20 cellular contexts compared by ENCODE assay signal in genomic region chr9:4684820-4685219, GRCh38. TPM values are rescaled to one million over a fixed set of nuclear protein-coding genes. Genes with fewer than 3 reads are reported as not detected.
DNase-seq lines count a peak whose midpoint lies in the region; ATAC-seq and TF ChIP-seq lines count a peak whose summit lies in the region.
"Had no signal": no experiment of that assay in that cellular context is flagged by ENCODE, and none has a peak within 500 bp of the region (broad histone marks: within the 10 kb centered on the region; RNA-seq: fewer than 3 reads in every experiment).

No MANE protein-coding gene starts in this region.

- H3K4me3 Mint-ChIP-seq in natural killer cell = no peak overlapping the region
- H3K4me3 Mint-ChIP-seq in natural killer cell treated with Interleukin-12 subunit alpha and Interleukin-12 subunit beta and Interleukin-15 and Interleukin-18, amount 100 ng/mL, for 72 hours = no peak overlapping the region
- no peak overlapping the region for H3K4me3 Mint-ChIP-seq in brain
- peak overlapping the region in 4 of 10 donors; percentile 5 to 46 (median 28) for H3K4me3 Mint-ChIP-seq in naive thymus-derived CD8-positive, alpha-beta T cell
- H3K4me3 Mint-ChIP-seq in stimulated activated naive B cell treated with anti-CD40 and anti-IgM and Interleukin-4, amounts not matched to agents 10 μg/mL and 1 μg/mL and 100 μg/mL, for 72 hours = no peak overlapping the region
- H3K4me3 Mint-ChIP-seq: IgD-negative memory B cell had no signal

- H3K9me3 Mint-ChIP-seq in natural killer cell (no peaks in the 10 kb centered on the region), brain (no peaks in the 10 kb centered on the region)
- no peaks in the 10 kb centered on the region for H3K9me3 Mint-ChIP-seq in natural killer cell treated with Interleukin-12 subunit alpha and Interleukin-12 subunit beta and Interleukin-15 and Interleukin-18, amount 100 ng/mL, for 72 hours
- no peaks in the 10 kb centered on the region for H3K9me3 Mint-ChIP-seq in naive thymus-derived CD8-positive, alpha-beta T cell
- no peaks in the 10 kb centered on the region for H3K9me3 Mint-ChIP-seq in stimulated activated naive B cell treated with anti-CD40 and anti-IgM and Interleukin-4, amounts not matched to agents 10 μg/mL and 1 μg/mL and 100 μg/mL, for 72 hours
- H3K9me3 Mint-ChIP-seq: IgD-negative memory B cell had no signal

- no peak for DNase-seq in natural killer cell
- no peak for DNase-seq in natural killer cell treated with Interleukin-12 subunit alpha and Interleukin-12 subunit beta and Interleukin-15 and Interleukin-18, amount 100 ng/mL, for 72 hours (ENCODE audit: low spot score)
- DNase-seq in naive thymus-derived CD8-positive, alpha-beta T cell = no peak
- DNase-seq in stimulated activated naive B cell treated with anti-CD40 and anti-IgM and Interleukin-4, amounts not matched to agents 10 μg/mL and 1 μg/mL and 100 μg/mL, for 72 hours = no peak
- DNase-seq in NCI-H774 (lab: John Stamatoyannopoulos, UW) = no peak
- DNase-seq: BE2C, Caco-2, DMS 273 treated with DMSO at 0.1 percent for 48 hours, DND-41, Karpas-422, NCI-H1694, NCI-H2081 treated with DMSO at 0.1 percent for 48 hours, NCI-H2171 treated with DMSO at 0.1 percent for 48 hours, NCI-H524 treated with DMSO at 0.1 percent for 48 hours had no signal

- ATAC-seq in natural killer cell (no peak), GM19035 (IDR thresholded peaks at IDR 0.05; ENCODE audit: unreplicated experiment) (no peak)
- ATAC-seq in natural killer cell treated with Interleukin-12 subunit alpha and Interleukin-12 subunit beta and Interleukin-15 and Interleukin-18, amount 100 ng/mL, for 72 hours = no peak
- no peak for ATAC-seq in naive thymus-derived CD8-positive, alpha-beta T cell
- ATAC-seq in stimulated activated naive B cell treated with anti-CD40 and anti-IgM and Interleukin-4, amounts not matched to agents 10 μg/mL and 1 μg/mL and 100 μg/mL, for 72 hours (replicated peaks) = no peak
- ATAC-seq: A549, GM12878, Right ventricle myocardium inferior had no signal

- POLR2A ChIA-PET in naive thymus-derived CD8-positive, alpha-beta T cell (lab: Charles Lee) = no interaction called here

- H3K27me3 Mint-ChIP-seq in natural killer cell (ENCODE audit: low read depth in 2 of 2) (no peaks in the 10 kb centered on the region), brain (no peaks in the 10 kb centered on the region)
- no peaks in the 10 kb centered on the region for H3K27me3 Mint-ChIP-seq in natural killer cell treated with Interleukin-12 subunit alpha and Interleukin-12 subunit beta and Interleukin-15 and Interleukin-18, amount 100 ng/mL, for 72 hours
- H3K27me3 Mint-ChIP-seq in naive thymus-derived CD8-positive, alpha-beta T cell = no peaks in the 10 kb centered on the region
- H3K27me3 Mint-ChIP-seq in stimulated activated naive B cell treated with anti-CD40 and anti-IgM and Interleukin-4, amounts not matched to agents 10 μg/mL and 1 μg/mL and 100 μg/mL, for 72 hours = no peaks in the 10 kb centered on the region
- H3K27me3 Mint-ChIP-seq: IgD-negative memory B cell had no signal

- H3K4me1 Mint-ChIP-seq in natural killer cell = peaks cover 16 to 22% of the 10 kb centered on the region in 2 donors
- peaks cover 14 to 27% of the 10 kb centered on the region in 2 donors for H3K4me1 Mint-ChIP-seq in natural killer cell treated with Interleukin-12 subunit alpha and Interleukin-12 subunit beta and Interleukin-15 and Interleukin-18, amount 100 ng/mL, for 72 hours (ENCODE audit: low read depth in 2 of 2)
- peaks cover 36% of the 10 kb centered on the region for H3K4me1 Mint-ChIP-seq in brain
- peaks cover 23 to 37% (median 30%) of the 10 kb centered on the region in 4 donors for H3K4me1 Mint-ChIP-seq in naive thymus-derived CD8-positive, alpha-beta T cell
- H3K4me1 Mint-ChIP-seq in stimulated activated naive B cell treated with anti-CD40 and anti-IgM and Interleukin-4, amounts not matched to agents 10 μg/mL and 1 μg/mL and 100 μg/mL, for 72 hours = peaks cover 13 to 21% of the 10 kb centered on the region in 2 donors

- H3K27ac Mint-ChIP-seq in natural killer cell (peak overlapping the region; percentile 57 to 75), brain (peak overlapping the region in 3 of 5 experiments; percentile 7 to 49 (median 8))
- peak overlapping the region in 1 of 2 donors; percentile 7 for H3K27ac Mint-ChIP-seq in natural killer cell treated with Interleukin-12 subunit alpha and Interleukin-12 subunit beta and Interleukin-15 and Interleukin-18, amount 100 ng/mL, for 72 hours
- H3K27ac Mint-ChIP-seq in naive thymus-derived CD8-positive, alpha-beta T cell = peak overlapping the region in 9 of 10 donors; percentile 0 to 85 (median 48)
- no peak overlapping the region for H3K27ac Mint-ChIP-seq in stimulated activated naive B cell treated with anti-CD40 and anti-IgM and Interleukin-4, amounts not matched to agents 10 μg/mL and 1 μg/mL and 100 μg/mL, for 72 hours
- H3K27ac Mint-ChIP-seq: IgD-negative memory B cell had no signal

- TF ChIP-seq CTCF in natural killer cell (IDR thresholded peaks at IDR 0.05) (no peak), brain (conservative IDR thresholded peaks at IDR 0.05) (no peak)

- intact Hi-C loops in natural killer cell (cut with micrococcal nuclease) = no loop called here

- no peaks in the 10 kb centered on the region for H3K36me3 Mint-ChIP-seq in natural killer cell
- H3K36me3 Mint-ChIP-seq in natural killer cell treated with Interleukin-12 subunit alpha and Interleukin-12 subunit beta and Interleukin-15 and Interleukin-18, amount 100 ng/mL, for 72 hours = peaks cover 11% of the 10 kb centered on the region
- H3K36me3 Mint-ChIP-seq in brain = peaks cover 35% of the 10 kb centered on the region
- H3K36me3 Mint-ChIP-seq in naive thymus-derived CD8-positive, alpha-beta T cell = peaks cover 0 to 50% (median 6%) of the 10 kb centered on the region in 3 donors
- peaks cover 16 to 28% of the 10 kb centered on the region in 2 donors for H3K36me3 Mint-ChIP-seq in stimulated activated naive B cell treated with anti-CD40 and anti-IgM and Interleukin-4, amounts not matched to agents 10 μg/mL and 1 μg/mL and 100 μg/mL, for 72 hours

RNA-seq across cellular contexts. Expression of gene CDC37L1, which starts 5.5 kb away (rescaled TPM):
- total RNA-seq in natural killer cell = 10 to 100 TPM; 11.6 to 20.1 (median 13.0) TPM
- total RNA-seq in natural killer cell treated with Interleukin-12 subunit alpha and Interleukin-12 subunit beta and Interleukin-15 and Interleukin-18, amount 100 ng/mL, for 72 hours = 10 to 100 TPM in 1 of 2 donors, 1 to 10 TPM in 1; 9.0 to 11.7 TPM
- 7.1 TPM for polyA plus RNA-seq in brain (ENCODE audit: insufficient read depth, low read depth, low replicate concordance)
- total RNA-seq in naive thymus-derived CD8-positive, alpha-beta T cell = 10 to 100 TPM; 28.7 to 29.5 TPM
- 10 to 100 TPM; 18.5 to 19.2 (median 19.1) TPM for polyA plus RNA-seq in naive thymus-derived CD8-positive, alpha-beta T cell

RNA-seq across cellular contexts. Expression of gene SPATA6L, which starts 18.5 kb away (rescaled TPM):
- total RNA-seq in natural killer cell = 1 to 10 TPM; 2.0 to 4.7 (median 4.3) TPM
- 1 to 10 TPM in 1 of 2 donors, under 1 TPM in 1; 0.78 to 2.6 TPM for total RNA-seq in natural killer cell treated with Interleukin-12 subunit alpha and Interleukin-12 subunit beta and Interleukin-15 and Interleukin-18, amount 100 ng/mL, for 72 hours
- polyA plus RNA-seq in brain (ENCODE audit: insufficient read depth, low read depth, low replicate concordance) = 1.0 TPM
- 1 to 10 TPM; 5.2 to 5.8 TPM for total RNA-seq in naive thymus-derived CD8-positive, alpha-beta T cell
- 1 to 10 TPM in 2 of 3 donors, not detected in 1; 1.5 to 2.6 TPM for polyA plus RNA-seq in naive thymus-derived CD8-positive, alpha-beta T cell
- polyA plus RNA-seq: IgD-negative memory B cell had no signal

RNA-seq across cellular contexts. Expression of gene PLPP6, which starts 22.7 kb away (rescaled TPM):
- total RNA-seq in natural killer cell = 1 to 10 TPM; 3.7 to 5.6 (median 3.8) TPM
- 1 to 10 TPM; 3.8 to 5.9 TPM for total RNA-seq in natural killer cell treated with Interleukin-12 subunit alpha and Interleukin-12 subunit beta and Interleukin-15 and Interleukin-18, amount 100 ng/mL, for 72 hours
- 6.8 TPM for polyA plus RNA-seq in brain (ENCODE audit: insufficient read depth, low read depth, low replicate concordance)
- total RNA-seq in naive thymus-derived CD8-positive, alpha-beta T cell = 10 to 100 TPM; 22.5 to 23.6 TPM
- polyA plus RNA-seq in naive thymus-derived CD8-positive, alpha-beta T cell = 1 to 10 TPM; 4.9 to 6.1 (median 5.8) TPM

RNA-seq across cellular contexts. Expression of gene AK3, which starts 56.2 kb away (rescaled TPM):
- 10 to 100 TPM; 18.6 to 23.1 (median 21.0) TPM for total RNA-seq in natural killer cell
- 10 to 100 TPM; 23.2 to 25.4 TPM for total RNA-seq in natural killer cell treated with Interleukin-12 subunit alpha and Interleukin-12 subunit beta and Interleukin-15 and Interleukin-18, amount 100 ng/mL, for 72 hours
- polyA plus RNA-seq in brain (ENCODE audit: insufficient read depth, low read depth, low replicate concordance) = 34.2 TPM
- 10 to 100 TPM; 29.0 to 37.4 TPM for total RNA-seq in naive thymus-derived CD8-positive, alpha-beta T cell
- polyA plus RNA-seq in naive thymus-derived CD8-positive, alpha-beta T cell = 10 to 100 TPM; 41.6 to 58.8 (median 46.1) TPM
